Comparison of ENCODE assay signal across 10 cellular contexts in the genomic region with DNA sequence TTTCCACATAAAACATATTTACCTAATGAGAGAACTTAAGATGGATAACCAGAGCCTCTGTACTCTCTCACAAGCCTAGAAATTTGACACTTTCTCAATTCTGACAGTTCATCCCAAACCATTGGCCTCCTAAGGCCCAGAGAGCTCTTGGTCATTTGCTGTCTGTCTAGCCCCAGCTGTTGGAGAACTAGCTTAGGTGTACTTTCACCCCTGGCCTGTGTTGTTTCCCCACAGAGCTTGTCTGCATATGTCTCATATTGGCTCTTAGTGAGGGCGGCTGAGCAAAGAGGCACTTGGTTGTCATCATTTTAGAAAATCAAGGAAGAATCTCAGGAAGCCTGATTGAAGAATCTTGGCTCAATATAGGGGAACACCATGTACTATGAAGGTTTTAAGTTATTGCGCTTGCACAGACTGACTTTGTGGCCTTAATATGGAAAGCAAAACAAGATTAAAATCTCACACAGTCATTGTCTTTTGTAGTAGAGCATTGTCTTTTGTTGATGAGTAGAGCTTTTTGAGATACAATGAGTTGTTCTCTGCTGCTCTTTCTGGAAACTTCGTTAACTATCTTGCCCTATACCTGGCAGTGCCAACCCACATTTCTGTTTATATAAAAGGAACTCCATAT.
DNase-seq lines count a peak whose midpoint lies in the region; ATAC-seq, FAIRE-seq and TF ChIP-seq lines count a peak whose summit lies in the region.
"Had no signal": no experiment of that assay in that cellular context is flagged by ENCODE, and none has a peak within 500 bp of the region (broad histone marks: within the 10 kb centered on the region; RNA-seq: fewer than 3 reads in every experiment).

No MANE protein-coding gene starts in this region.

- CTCF ChIA-PET in activated CD8-positive, alpha-beta T cell treated with anti-CD3 and anti-CD28 coated beads for 36 hours (lab: Charles Lee): interaction anchor here (0.8 kb wide), 1 partner anchor 22 kb away, joined by 3 read pairs; no protein-coding TSS in a partner anchor

- no peak overlapping the region for H3K4me3 ChIP-seq in small intestine (ENCODE audit: low read depth in 1 of 2, low read length in 2 of 2)

- DNase-seq in HTR-8/SVneo (ENCODE audit: insufficient read length, low spot score) (no peak), left colon (peak; percentile 24 to 64), small intestine (peak; percentile 63)
- no peak for DNase-seq in activated CD4-positive, alpha-beta T cell treated with anti-CD3 and anti-CD28 coated beads, Interleukin-2, amount 10 ng/mL, durations not matched to agents 24 days and 14 days
- no peak for DNase-seq in activated CD8-positive, alpha-beta T cell treated with anti-CD3 and anti-CD28 coated beads for 36 hours
- DNase-seq: stimulated activated CD4-positive, alpha-beta T cell treated with anti-CD3 and anti-CD28 coated beads, Interleukin-1b, Interleukin-23, amount 100 ng/mL, for 48 hours had no signal

- peaks cover 3 to 16% of the 10 kb centered on the region in 2 donors for H3K4me1 ChIP-seq in small intestine (ENCODE audit: control insufficient read depth in 2 of 2, insufficient read depth in 1 of 2, low read depth in 1 of 2, low read length in 1 of 2)

- H3K9me3 Mint-ChIP-seq in brain: peaks cover 8 to 15% (median 9%) of the 10 kb centered on the region in 5 experiments
- peaks cover 13% of the 10 kb centered on the region for H3K9me3 Mint-ChIP-seq in activated CD4-positive, alpha-beta T cell treated with anti-CD3 and anti-CD28 coated beads, Interleukin-2, amount 10 ng/mL, durations not matched to agents 24 days and 14 days
- H3K9me3 Mint-ChIP-seq in activated CD8-positive, alpha-beta T cell treated with anti-CD3 and anti-CD28 coated beads for 36 hours: peaks cover 9% of the 10 kb centered on the region

- H3K36me3 ChIP-seq in small intestine (ENCODE audit: control insufficient read depth in 2 of 2, insufficient read depth in 2 of 2, low read length in 2 of 2): no peaks in the 10 kb centered on the region

- H3K4me3 Mint-ChIP-seq in brain: peak overlapping the region in 2 of 5 experiments; percentile 2 to 26
- no peak overlapping the region for H3K4me3 Mint-ChIP-seq in activated CD4-positive, alpha-beta T cell treated with anti-CD3 and anti-CD28 coated beads, Interleukin-2, amount 10 ng/mL, durations not matched to agents 24 days and 14 days
- H3K4me3 Mint-ChIP-seq in activated CD8-positive, alpha-beta T cell treated with anti-CD3 and anti-CD28 coated beads for 36 hours: no peak overlapping the region
- H3K4me3 Mint-ChIP-seq: activated naive CD4-positive, alpha-beta T cell treated with anti-CD3 and anti-CD28 coated beads, Interleukin-2, amount 50 U/mL, for 24 hours had no signal

- H3K27ac ChIP-seq in small intestine (ENCODE audit: low read depth in 1 of 2, low read length in 1 of 2): peak overlapping the region; percentile 25 to 36

- no peak for TF ChIP-seq CTCF in brain (conservative IDR thresholded peaks at IDR 0.05)
- no peak for TF ChIP-seq CTCF in activated CD8-positive, alpha-beta T cell treated with anti-CD3 and anti-CD28 coated beads for 36 hours (IDR thresholded peaks at IDR 0.05)

- H3K27me3 ChIP-seq in small intestine (ENCODE audit: control insufficient read depth in 2 of 2, insufficient read depth in 2 of 2, low read length in 2 of 2): no peaks in the 10 kb centered on the region

- H3K9me3 ChIP-seq in small intestine (ENCODE audit: control insufficient read depth, low read depth): no peaks in the 10 kb centered on the region

- H3K36me3 Mint-ChIP-seq in brain: peaks cover 10% of the 10 kb centered on the region
- peaks cover 2% of the 10 kb centered on the region for H3K36me3 Mint-ChIP-seq in activated CD4-positive, alpha-beta T cell treated with anti-CD3 and anti-CD28 coated beads, Interleukin-2, amount 10 ng/mL, durations not matched to agents 24 days and 14 days (ENCODE audit: low read depth)
- H3K36me3 Mint-ChIP-seq in activated CD8-positive, alpha-beta T cell treated with anti-CD3 and anti-CD28 coated beads for 36 hours (ENCODE audit: low read depth): peaks cover 7% of the 10 kb centered on the region

- intact Hi-C loops in left colon (cut with DNase I, micrococcal nuclease): loop anchor here in 1 of 2 donors (10.0 kb wide), 1 partner anchor 51 kb away; no protein-coding TSS in a partner anchor
- intact Hi-C loops in activated CD4-positive, alpha-beta T cell treated with anti-CD3 and anti-CD28 coated beads, Interleukin-2, amount 10 ng/mL, durations not matched to agents 24 days and 14 days (cut with micrococcal nuclease): no loop called here
- intact Hi-C loops in activated CD8-positive, alpha-beta T cell treated with anti-CD3 and anti-CD28 coated beads for 36 hours (cut with micrococcal nuclease): no loop called here

- WGBS in small intestine, 3 donors: 59 to 83% (median 76%) methylated on average over 3 of the region's 3 CpGs

- POLR2A ChIA-PET in activated CD8-positive, alpha-beta T cell treated with anti-CD3 and anti-CD28 coated beads for 36 hours (lab: Charles Lee): no interaction called here

- H3K27me3 Mint-ChIP-seq in brain: no peaks in the 10 kb centered on the region
- H3K27me3 Mint-ChIP-seq in activated CD4-positive, alpha-beta T cell treated with anti-CD3 and anti-CD28 coated beads, Interleukin-2, amount 10 ng/mL, durations not matched to agents 24 days and 14 days: no peaks in the 10 kb centered on the region
- H3K27me3 Mint-ChIP-seq in activated CD8-positive, alpha-beta T cell treated with anti-CD3 and anti-CD28 coated beads for 36 hours: no peaks in the 10 kb centered on the region
- H3K27me3 Mint-ChIP-seq: activated naive CD4-positive, alpha-beta T cell treated with anti-CD3 and anti-CD28 coated beads, Interleukin-2, amount 50 U/mL, for 24 hours had no signal

- FAIRE-seq in HTR-8/SVneo (lab: Jason Lieb, UNC) (peak; percentile 94), small intestine (lab: Jason Lieb, UNC) (no peak)

- ATAC-seq in left colon (peak; percentile 33), HG03354 (IDR thresholded peaks at IDR 0.05; ENCODE audit: poor library complexity, severe bottlenecking, unreplicated experiment) (no peak), HG03565 (IDR thresholded peaks at IDR 0.05; ENCODE audit: unreplicated experiment) (no peak)
- no peak for ATAC-seq in activated CD8-positive, alpha-beta T cell treated with anti-CD3 and anti-CD28 coated beads for 36 hours

- H3K27ac Mint-ChIP-seq in brain: peak overlapping the region; percentile 64 to 98 (median 92)
- no peak overlapping the region for H3K27ac Mint-ChIP-seq in activated CD4-positive, alpha-beta T cell treated with anti-CD3 and anti-CD28 coated beads, Interleukin-2, amount 10 ng/mL, durations not matched to agents 24 days and 14 days
- H3K27ac Mint-ChIP-seq in activated CD8-positive, alpha-beta T cell treated with anti-CD3 and anti-CD28 coated beads for 36 hours: no peak overlapping the region
- H3K27ac Mint-ChIP-seq: activated naive CD4-positive, alpha-beta T cell treated with anti-CD3 and anti-CD28 coated beads, Interleukin-2, amount 50 U/mL, for 24 hours had no signal

- peaks cover 86% of the 10 kb centered on the region for H3K4me1 Mint-ChIP-seq in brain
- no peaks in the 10 kb centered on the region for H3K4me1 Mint-ChIP-seq in activated CD4-positive, alpha-beta T cell treated with anti-CD3 and anti-CD28 coated beads, Interleukin-2, amount 10 ng/mL, durations not matched to agents 24 days and 14 days
- peaks cover 19% of the 10 kb centered on the region for H3K4me1 Mint-ChIP-seq in activated CD8-positive, alpha-beta T cell treated with anti-CD3 and anti-CD28 coated beads for 36 hours (ENCODE audit: low read depth)

Comparison
In these comparisons a context has a peak if more than half of its experiments do, and no peak if none do; other contexts are left out.
1. DNase-seq: peak in left colon (2 of 2) and small intestine (single experiment); none in HTR-8/SVneo (single experiment), activated CD4-positive, alpha-beta T cell treated with anti-CD3 and anti-CD28 coated beads, Interleukin-2, amount 10 ng/mL, durations not matched to agents 24 days and 14 days (single experiment) and activated CD8-positive, alpha-beta T cell treated with anti-CD3 and anti-CD28 coated beads for 36 hours (single experiment).
2. H3K27ac Mint-ChIP-seq: peak in brain (5 of 5); none in activated CD4-positive, alpha-beta T cell treated with anti-CD3 and anti-CD28 coated beads, Interleukin-2, amount 10 ng/mL, durations not matched to agents 24 days and 14 days (single experiment) and activated CD8-positive, alpha-beta T cell treated with anti-CD3 and anti-CD28 coated beads for 36 hours (single experiment).